18 cellular contexts compared by ENCODE assay signal in the genomic region with DNA sequence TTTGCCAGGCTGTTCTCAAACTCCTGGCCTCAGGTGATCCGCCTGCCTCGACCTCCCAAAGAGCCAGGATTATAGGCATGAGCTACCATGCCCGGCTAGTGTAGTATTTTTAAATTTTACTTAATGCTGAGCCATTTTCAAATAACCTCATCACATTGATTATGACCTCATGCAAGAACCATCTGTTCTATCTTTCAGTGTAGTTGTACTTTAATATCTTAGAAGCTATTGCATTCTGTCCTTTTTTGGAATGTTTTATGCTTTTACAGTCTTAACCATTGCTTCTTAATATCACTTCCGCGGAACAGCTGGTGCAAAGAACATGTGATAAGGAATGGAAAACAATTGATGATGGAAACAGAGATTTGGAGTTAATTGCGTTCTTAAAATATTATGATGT. TPM values are rescaled to one million over a fixed set of nuclear protein-coding genes. Genes with fewer than 3 reads are reported as not detected.
DNase-seq lines count a peak whose midpoint lies in the region; ATAC-seq, FAIRE-seq and TF ChIP-seq lines count a peak whose summit lies in the region.
"Had no signal": no experiment of that assay in that cellular context is flagged by ENCODE, and none has a peak within 500 bp of the region (broad histone marks: within the 10 kb centered on the region; RNA-seq: fewer than 3 reads in every experiment).

No MANE protein-coding gene starts in this region.

- H3K9me1 ChIP-seq in IMR-90 (ENCODE audit: insufficient read depth, low read length) = no peaks in the 10 kb centered on the region; the same call in 1 of the 2 replicates

- no peak for TF ChIP-seq EP300 in GM12878 (IDR thresholded peaks at IDR 0.05; ENCODE audit: borderline replicate concordance in 1 of 2, control insufficient read depth in 1 of 2, low read depth in 2 of 2, low read length in 2 of 2)
- no peak for TF ChIP-seq EP300 in transverse colon (IDR thresholded peaks at IDR 0.05; ENCODE audit: low read depth)

- H3K36me3 ChIP-seq in IMR-90 (ENCODE audit: control insufficient read depth, insufficient read depth, low read length) = no peaks in the 10 kb centered on the region; the same call in 1 of the 2 replicates
- H3K36me3 ChIP-seq in GM12878 (ENCODE audit: control insufficient read depth in 2 of 2, insufficient read depth in 2 of 2, low read length in 1 of 2) = peaks cover 0 to 6% of the 10 kb centered on the region in 2 experiments; a peak in 2 of 4 replicates
- no peaks in the 10 kb centered on the region for H3K36me3 ChIP-seq in mucosa of descending colon (ENCODE audit: low read depth)
- H3K36me3 ChIP-seq in transverse colon = no peaks in the 10 kb centered on the region

- no peaks in the 10 kb centered on the region for H3K27me3 ChIP-seq in IMR-90 (ENCODE audit: control insufficient read depth, insufficient read depth, low read length)
- H3K27me3 ChIP-seq in GM12878 (replicated peaks in 1 of 2; ENCODE audit: control insufficient read depth in 2 of 2, insufficient read depth in 2 of 2, low read length in 1 of 2) = no peaks in the 10 kb centered on the region
- H3K27me3 ChIP-seq in transverse colon = no peaks in the 10 kb centered on the region
- H3K27me3 ChIP-seq: heart right ventricle had no signal

- no peaks in the 10 kb centered on the region for H3K27me3 Mint-ChIP-seq in mesothelial cell of epicardium (ENCODE audit: low read depth)
- H3K27me3 Mint-ChIP-seq in natural killer cell treated with Interleukin-12 subunit alpha and Interleukin-12 subunit beta and Interleukin-15 and Interleukin-18, amount 100 ng/mL, for 72 hours = no peaks in the 10 kb centered on the region
- H3K27me3 Mint-ChIP-seq: activated naive CD4-positive, alpha-beta T cell treated with anti-CD3 and anti-CD28 coated beads, Interleukin-2, amount 50 U/mL, for 24 hours had no signal

- H2AFZ ChIP-seq in IMR-90 (replicated peaks; ENCODE audit: low read length, poor library complexity) (no peak overlapping the region), GM12878 (ENCODE audit: control insufficient read depth, low read depth, low read length) (no peak overlapping the region)

- H4K5ac ChIP-seq in IMR-90 (ENCODE audit: low read depth, low read length) = no peak overlapping the region

- H3K23ac ChIP-seq in IMR-90 (ENCODE audit: low read depth, low read length) = no peak overlapping the region

- no peaks in the 10 kb centered on the region for H3K36me3 Mint-ChIP-seq in mesothelial cell of epicardium
- peaks cover 6% of the 10 kb centered on the region for H3K36me3 Mint-ChIP-seq in natural killer cell treated with Interleukin-12 subunit alpha and Interleukin-12 subunit beta and Interleukin-15 and Interleukin-18, amount 100 ng/mL, for 72 hours
- H3K36me3 Mint-ChIP-seq: natural killer cell had no signal

- H3K27ac Mint-ChIP-seq in mesothelial cell of epicardium = peak overlapping the region; percentile 4
- H3K27ac Mint-ChIP-seq in natural killer cell treated with Interleukin-12 subunit alpha and Interleukin-12 subunit beta and Interleukin-15 and Interleukin-18, amount 100 ng/mL, for 72 hours = no peak overlapping the region
- H3K27ac Mint-ChIP-seq: activated naive CD4-positive, alpha-beta T cell treated with anti-CD3 and anti-CD28 coated beads, Interleukin-2, amount 50 U/mL, for 24 hours; CD14-positive monocyte; natural killer cell had no signal

- no peak overlapping the region for H2BK15ac ChIP-seq in IMR-90 (ENCODE audit: low read depth, low read length)

- H4K20me1 ChIP-seq in IMR-90 (ENCODE audit: insufficient read depth, low read length) = no peaks in the 10 kb centered on the region; the same call in 1 of the 2 replicates
- H4K20me1 ChIP-seq in GM12878 (ENCODE audit: control insufficient read depth, insufficient read depth) = no peaks in the 10 kb centered on the region

- peak; percentile 76 for DNase-seq in DMS 273 (lab: John Stamatoyannopoulos, UW; ENCODE audit: unreplicated experiment)
- peak; percentile 53 for DNase-seq in IMR-90
- no peak for DNase-seq in GM12878 (ENCODE audit: low read depth, low spot score)
- DNase-seq in mesothelial cell of epicardium (ENCODE audit: low spot score in 2 of 2, unreplicated experiment in 2 of 2) = no peak
- DNase-seq in mucosa of descending colon = no peak
- no peak for DNase-seq in natural killer cell treated with Interleukin-12 subunit alpha and Interleukin-12 subunit beta and Interleukin-15 and Interleukin-18, amount 100 ng/mL, for 72 hours (ENCODE audit: low spot score)
- no peak for DNase-seq in transverse colon
- DNase-seq: activated CD8-positive, alpha-beta memory T cell treated with anti-CD3 and anti-CD28 coated beads, Interleukin-2, amount 50 U/mL, for 48 hours; heart right ventricle; left cardiac atrium; natural killer cell; NCI-H1092 treated with DMSO at 0.1 percent for 48 hours; retina; stimulated activated CD4-positive, alpha-beta T cell treated with anti-CD3 and anti-CD28 coated beads, Interleukin-2, amount 100 ng/mL, for 24 hours had no signal

- H3K79me2 ChIP-seq in GM12878 (ENCODE audit: control insufficient read depth, insufficient read depth, low read length) = peaks cover 83% of the 10 kb centered on the region

- H3K9me3 ChIP-seq in IMR-90 (ENCODE audit: control insufficient read depth, insufficient read depth, low read length) (no peaks in the 10 kb centered on the region), GM12878 (replicated peaks; ENCODE audit: control insufficient read depth, insufficient read depth, low read length) (no peaks in the 10 kb centered on the region), mucosa of descending colon (no peaks in the 10 kb centered on the region), transverse colon (no peaks in the 10 kb centered on the region)
- H3K9me3 ChIP-seq: heart right ventricle had no signal

- H2AK9ac ChIP-seq in IMR-90 (replicated peaks; ENCODE audit: low read depth, low read length, poor library complexity) = no peak overlapping the region

- SMC1A ChIA-PET in GM12878 (lab: Charles Lee; ENCODE audit: uncharacterized antibody, unreplicated experiment) = interaction anchor here (0.8 to 6.1 kb wide), 12 partner anchors 9 to 110 kb away, joined by 3 to 60 read pairs (median 14); no protein-coding TSS in a partner anchor

- intact Hi-C loops in IMR-90 (cut with micrococcal nuclease) = no loop called here
- intact Hi-C loops in GM12878 (cut with micrococcal nuclease; ENCODE audit: unreplicated experiment) = loop anchor here (2.0 to 10.0 kb wide), 2 partner anchors 74 to 1102 kb away; no protein-coding TSS in a partner anchor
- intact Hi-C loops in mucosa of descending colon (cut with DNase I, micrococcal nuclease) = no loop called here
- intact Hi-C loops in transverse colon (cut with DNase I; ENCODE audit: low total_unique reads) = no loop called here

- BruUV-seq in IMR-90 (replicated peaks; lab: Mats Ljungman, UMichigan) = no TSS peak
- BruUV-seq in GM12878 (replicated peaks; lab: Mats Ljungman, UMichigan) = no TSS peak

- H3K27ac ChIP-seq in IMR-90 (ENCODE audit: insufficient read depth, low read length) (peak overlapping the region; percentile 39; the same call in 1 of the 2 replicates), GM12878 (ENCODE audit: control insufficient read depth, insufficient read depth) (no peak overlapping the region; the same call in 1 of the 2 replicates), transverse colon (peak overlapping the region in 2 of 4 donors; percentile 29 to 30)

- no peak overlapping the region for H3K4me2 ChIP-seq in IMR-90 (ENCODE audit: low read depth, low read length)
- no peak overlapping the region for H3K4me2 ChIP-seq in GM12878 (ENCODE audit: control insufficient read depth, insufficient read depth)

- H2BK20ac ChIP-seq in IMR-90 (ENCODE audit: low read depth, low read length) = no peak overlapping the region

- no peak overlapping the region for H3K14ac ChIP-seq in IMR-90 (replicated peaks; ENCODE audit: low read depth, low read length)

- no peak overlapping the region for H3K4ac ChIP-seq in IMR-90 (ENCODE audit: low read depth, low read length)

- no peak overlapping the region for H2AK5ac ChIP-seq in IMR-90 (ENCODE audit: low read depth, low read length)

- TF ChIP-seq POLR2A in IMR-90 (IDR thresholded peaks at IDR 0.05; ENCODE audit: low read depth, low read length) (no peak), GM12878 (IDR thresholded peaks at IDR 0.05; ENCODE audit: low read depth, low read length) (no peak), transverse colon (IDR thresholded peaks at IDR 0.05) (no peak)

- RAD21 ChIA-PET in GM12878 (lab: Charles Lee; ENCODE audit: unreplicated experiment) = interaction anchor here (0.7 to 5.4 kb wide), 14 partner anchors 16 to 424 kb away, joined by 3 to 49 read pairs (median 6); partner anchors contain the start of gene MSGN1

- H3K56ac ChIP-seq in IMR-90 (ENCODE audit: extremely low read depth, insufficient read depth, low read length) = no peak overlapping the region

- CTCF ChIA-PET in IMR-90 (lab: Yijun Ruan, JAX) = interaction anchor here (0.6 to 0.7 kb wide), 2 partner anchors 62 to 632 kb away, joined by 3 read pairs; no protein-coding TSS in a partner anchor
- CTCF ChIA-PET in GM12878 (lab: Yijun Ruan, JAX) = interaction anchor here (0.6 to 5.4 kb wide), 18 partner anchors 8 to 93 kb away, joined by 3 to 79 read pairs (median 6); no protein-coding TSS in a partner anchor

- H3K4me3 ChIP-seq in IMR-90 (ENCODE audit: insufficient read depth, low read depth, low read length) (no peak overlapping the region), GM12878 (peak overlapping the region; percentile 53; the same call in 1 of the 2 replicates), mucosa of descending colon (no peak overlapping the region), transverse colon (no peak overlapping the region)
- H3K4me3 ChIP-seq: heart right ventricle had no signal

- POLR2A ChIA-PET in IMR-90 (lab: Charles Lee; ENCODE audit: unreplicated experiment) (no interaction called here), GM12878 (lab: Charles Lee) (interaction anchor here (0.7 kb wide), 1 partner anchor 43 kb away, joined by 3 read pairs; no protein-coding TSS in a partner anchor)

- peaks cover 30% of the 10 kb centered on the region for H3K4me1 Mint-ChIP-seq in mesothelial cell of epicardium
- peaks cover 20 to 32% of the 10 kb centered on the region in 2 donors for H3K4me1 Mint-ChIP-seq in natural killer cell treated with Interleukin-12 subunit alpha and Interleukin-12 subunit beta and Interleukin-15 and Interleukin-18, amount 100 ng/mL, for 72 hours (ENCODE audit: low read depth in 2 of 2)

- H3K79me1 ChIP-seq in IMR-90 (ENCODE audit: low read depth in 1 of 2, low read length in 2 of 2) = peaks cover 15 to 16% of the 10 kb centered on the region in 2 experiments

- 0 out of 2 replicates have a peak overlapping the region, but pooled peaks have one; percentile 23 for H3K9ac ChIP-seq in IMR-90 (ENCODE audit: low read depth, low read length)
- no peak overlapping the region; the same call in 1 of the 2 replicates for H3K9ac ChIP-seq in GM12878 (ENCODE audit: control insufficient read depth, insufficient read depth, low read length)

- no peak overlapping the region for H2BK5ac ChIP-seq in IMR-90 (ENCODE audit: low read depth, low read length, poor library complexity, severe bottlenecking)

- TF ChIP-seq CTCF in IMR-90 (conservative IDR thresholded peaks at IDR 0.05; ENCODE audit: low read depth, low read length) = no peak
- TF ChIP-seq CTCF in GM12878 (IDR thresholded peaks at IDR 0.05 in 2 of 3, conservative IDR thresholded peaks at IDR 0.05 in 1 of 3; ENCODE audit: control insufficient read depth in 2 of 3, extremely low read depth in 1 of 3, insufficient read depth in 1 of 3, low read depth in 3 of 3, low read length in 3 of 3) = no peak
- no peak for TF ChIP-seq CTCF in mesothelial cell of epicardium (IDR thresholded peaks at IDR 0.05; ENCODE audit: unreplicated experiment)
- no peak for TF ChIP-seq CTCF in mucosa of descending colon (IDR thresholded peaks at IDR 0.05)
- no peak for TF ChIP-seq CTCF in transverse colon (IDR thresholded peaks at IDR 0.05)

- WGBS in IMR-90 (ENCODE audit: extremely low coverage in 2 of 2, insufficient read length in 1 of 2), 2 experiments = no CpG with 5 or more reads among the region's 6 CpGs
- WGBS in GM12878 (ENCODE audit: insufficient coverage, insufficient replicate concordance, low lambda C conversion rate, missing lambda C conversion rate) = 66% methylated on average over 6 of the region's 6 CpGs
- WGBS in transverse colon (ENCODE audit: low coverage in 1 of 2), 2 donors = 63 to 70% methylated on average over 6 of the region's 6 CpGs

- no peaks in the 10 kb centered on the region for H3K4me1 ChIP-seq in IMR-90 (ENCODE audit: control insufficient read depth, insufficient read depth, low read length)
- H3K4me1 ChIP-seq in GM12878 (ENCODE audit: control insufficient read depth, insufficient read depth, low read length) = 0 out of 2 replicates have a peak, but pooled peaks cover 3% of the 10 kb centered on the region
- H3K4me1 ChIP-seq in mucosa of descending colon (ENCODE audit: low read depth) = peaks cover 42% of the 10 kb centered on the region
- peaks cover 5 to 49% (median 22%) of the 10 kb centered on the region in 4 donors for H3K4me1 ChIP-seq in transverse colon

- dilution Hi-C loops in IMR-90 (cut with HindIII; ENCODE audit: low sequenced_read_pairs, unreplicated experiment) = no loop called here

- no peak overlapping the region for H3K18ac ChIP-seq in IMR-90 (ENCODE audit: low read depth, low read length)

- H3K9me3 Mint-ChIP-seq in mesothelial cell of epicardium = no peaks in the 10 kb centered on the region
- H3K9me3 Mint-ChIP-seq in natural killer cell treated with Interleukin-12 subunit alpha and Interleukin-12 subunit beta and Interleukin-15 and Interleukin-18, amount 100 ng/mL, for 72 hours = no peaks in the 10 kb centered on the region
- H3K9me3 Mint-ChIP-seq: activated naive CD4-positive, alpha-beta T cell treated with anti-CD3 and anti-CD28 coated beads, Interleukin-2, amount 50 U/mL, for 24 hours; CD14-positive monocyte; natural killer cell had no signal

- in situ Hi-C loops in IMR-90 (cut with MboI; ENCODE audit: low sequenced_read_pairs) = no loop called here
- in situ Hi-C loops in GM12878 (cut with MboI) = no loop called here
- in situ Hi-C loops in transverse colon (cut with MboI; ENCODE audit: low pct_ligation_motif_present in 1 of 4, low pct_unique_long_range_greater_than_20kb in 1 of 4, low sequenced_read_pairs in 3 of 4) = no loop called here

- no peak for FAIRE-seq in GM12878 (lab: Jason Lieb, UNC)

- H4K91ac ChIP-seq in IMR-90 (ENCODE audit: insufficient read depth, low read depth, low read length) = no peak overlapping the region

- no peak for TF ChIP-seq RAD21 in IMR-90 (IDR thresholded peaks at IDR 0.05; ENCODE audit: low read length)
- no peak for TF ChIP-seq RAD21 in GM12878 (IDR thresholded peaks at IDR 0.05; ENCODE audit: insufficient read depth, low read depth, low read length)

- no peak overlapping the region for H4K8ac ChIP-seq in IMR-90 (ENCODE audit: low read depth in 2 of 2, low read length in 2 of 2)

- H2BK120ac ChIP-seq in IMR-90 (ENCODE audit: low read depth, low read length) = no peak overlapping the region

- no peak overlapping the region for H3K4me3 Mint-ChIP-seq in mesothelial cell of epicardium
- no peak overlapping the region for H3K4me3 Mint-ChIP-seq in natural killer cell treated with Interleukin-12 subunit alpha and Interleukin-12 subunit beta and Interleukin-15 and Interleukin-18, amount 100 ng/mL, for 72 hours
- H3K4me3 Mint-ChIP-seq: activated naive CD4-positive, alpha-beta T cell treated with anti-CD3 and anti-CD28 coated beads, Interleukin-2, amount 50 U/mL, for 24 hours; CD14-positive monocyte; natural killer cell had no signal

- ATAC-seq in IMR-90 (ENCODE audit: low read depth) = no peak
- ATAC-seq in GM12878 = no peak
- ATAC-seq in HG03521 (IDR thresholded peaks at IDR 0.05; ENCODE audit: unreplicated experiment) = no peak
- no peak for ATAC-seq in mucosa of descending colon
- no peak for ATAC-seq in natural killer cell treated with Interleukin-12 subunit alpha and Interleukin-12 subunit beta and Interleukin-15 and Interleukin-18, amount 100 ng/mL, for 72 hours
- ATAC-seq: heart right ventricle, left cardiac atrium, natural killer cell had no signal

RNA-seq across cellular contexts. Expression of gene GEN1, which starts 2.7 kb away (rescaled TPM):
- total RNA-seq in IMR-90 (2012; rRNA removed) (7.9 and 18.1 TPM in 2 replicates), GM12878 (2014; rRNA removed) (41.3 and 45.7 TPM in 2 replicates), GM12878 (2014; rRNA removed; fragmentation: Illumina TruSeq; extraction: Trizol) (49.6 and 49.9 TPM in 2 replicates), GM12878 (2021) (39.4 and 39.5 TPM in 2 replicates), mesothelial cell of epicardium (17.0 to 19.6 TPM (median 17.8 TPM) in 3 replicates), mucosa of descending colon (10 to 100 TPM; 12.9 to 31.4 (median 20.1) TPM), transverse colon (100 to 1,000 TPM in 1 of 4 donors, 10 to 100 TPM in 3; 36.4 to 110 (median 63.7) TPM)
- polyA plus RNA-seq in IMR-90 (2012; rRNA removed) (4.4 and 8.3 TPM in 2 replicates), GM12878 (2011; rRNA removed) (46.3 and 89.4 TPM in 2 replicates), GM12878 (2014; fragmentation: Illumina TruSeq; extraction: Trizol) (45.3 and 60.1 TPM in 2 replicates), GM12878 (2014; fragmentation: Nextera tagmentation; extraction: Ambion mirVana) (1 to 10 TPM; 6.0 to 9.4 TPM), GM12878 (2014; rRNA removed) (27.2 and 31.5 TPM in 2 replicates), GM12878 (2016; fragmentation: Nextera tagmentation; extraction: Ambion mirVana) (10 to 100 TPM; 27.9 to 32.5 TPM)
- polyA plus RNA-seq in IMR-90 (2012; cell fraction: cytosol; rRNA removed) = 0.24 and 0.37 TPM in 2 replicates
- 6.6 and 25.3 TPM in 2 replicates for polyA plus RNA-seq in IMR-90 (2012; cell fraction: nucleus; rRNA removed; ENCODE audit: low replicate concordance)
- total RNA-seq in GM12878 (2013; cell fraction: nucleolus; rRNA removed) = 142 and 149 TPM in 2 replicates
- polyA plus RNA-seq in GM12878 (2011; ENCODE audit: low read depth) = 7.7 TPM
- polyA plus RNA-seq in GM12878 (2011; cell fraction: cytosol; rRNA removed) = 16.7 TPM in 2 replicates
- 94.3 and 114 TPM in 2 replicates for polyA plus RNA-seq in GM12878 (2011; cell fraction: nucleus; rRNA removed)
- 12.0 and 12.4 TPM in 2 replicates for polyA plus RNA-seq in GM12878 (2012)
- 51.1 and 72.2 TPM in 2 replicates for polyA minus RNA-seq in GM12878 (2011; rRNA and poly(A)+ RNA removed)
- polyA minus RNA-seq in GM12878 (2011; cell fraction: cytosol; rRNA and poly(A)+ RNA removed) = 15.4 and 24.5 TPM in 2 replicates
- polyA minus RNA-seq in GM12878 (2011; cell fraction: nucleus; rRNA and poly(A)+ RNA removed) = 114 and 186 TPM in 2 replicates
- 10 to 100 TPM; 31.0 to 51.2 TPM for total RNA-seq in natural killer cell treated with Interleukin-12 subunit alpha and Interleukin-12 subunit beta and Interleukin-15 and Interleukin-18, amount 100 ng/mL, for 72 hours

RNA-seq across cellular contexts. Expression of gene SMC6, which starts 3.0 kb away (rescaled TPM):
- total RNA-seq in IMR-90 (2012; rRNA removed) = 10.4 and 18.3 TPM in 2 replicates
- 5.2 and 6.5 TPM in 2 replicates for polyA plus RNA-seq in IMR-90 (2012; rRNA removed)
- 0.58 and 0.68 TPM in 2 replicates for polyA plus RNA-seq in IMR-90 (2012; cell fraction: cytosol; rRNA removed)
- polyA plus RNA-seq in IMR-90 (2012; cell fraction: nucleus; rRNA removed; ENCODE audit: low replicate concordance) = 1.5 and 12.9 TPM in 2 replicates
- total RNA-seq in GM12878 (2013; cell fraction: nucleolus; rRNA removed) = 156 and 158 TPM in 2 replicates
- total RNA-seq in GM12878 (2014; rRNA removed) = 36.1 and 48.3 TPM in 2 replicates
- 63.8 and 64.4 TPM in 2 replicates for total RNA-seq in GM12878 (2014; rRNA removed; fragmentation: Illumina TruSeq; extraction: Trizol)
- total RNA-seq in GM12878 (2021) = 40.3 and 41.5 TPM in 2 replicates
- polyA plus RNA-seq in GM12878 (2011; ENCODE audit: low read depth) = 7.1 TPM
- polyA plus RNA-seq in GM12878 (2011; rRNA removed) = 32.5 and 54.9 TPM in 2 replicates
- polyA plus RNA-seq in GM12878 (2011; cell fraction: cytosol; rRNA removed) = 7.9 and 8.3 TPM in 2 replicates
- 31.6 and 34.1 TPM in 2 replicates for polyA plus RNA-seq in GM12878 (2011; cell fraction: nucleus; rRNA removed)
- polyA plus RNA-seq in GM12878 (2012) = 11.0 and 16.3 TPM in 2 replicates
- 49.3 and 64.3 TPM in 2 replicates for polyA plus RNA-seq in GM12878 (2014; fragmentation: Illumina TruSeq; extraction: Trizol)
- polyA plus RNA-seq in GM12878 (2014; fragmentation: Nextera tagmentation; extraction: Ambion mirVana) = 10 to 100 TPM; 12.8 to 18.9 TPM
- polyA plus RNA-seq in GM12878 (2014; rRNA removed) = 26.2 and 32.0 TPM in 2 replicates
- polyA plus RNA-seq in GM12878 (2016; fragmentation: Nextera tagmentation; extraction: Ambion mirVana) = 10 to 100 TPM; 45.5 to 55.3 TPM
- polyA minus RNA-seq in GM12878 (2011; rRNA and poly(A)+ RNA removed) = 24.8 and 35.4 TPM in 2 replicates
- 7.2 and 12.1 TPM in 2 replicates for polyA minus RNA-seq in GM12878 (2011; cell fraction: cytosol; rRNA and poly(A)+ RNA removed)
- 28.9 and 43.6 TPM in 2 replicates for polyA minus RNA-seq in GM12878 (2011; cell fraction: nucleus; rRNA and poly(A)+ RNA removed)
- 21.5 to 24.7 TPM (median 22.2 TPM) in 3 replicates for total RNA-seq in mesothelial cell of epicardium
- 10 to 100 TPM; 18.1 to 24.8 (median 22.9) TPM for total RNA-seq in mucosa of descending colon
- total RNA-seq in natural killer cell treated with Interleukin-12 subunit alpha and Interleukin-12 subunit beta and Interleukin-15 and Interleukin-18, amount 100 ng/mL, for 72 hours = 10 to 100 TPM; 19.9 to 30.4 TPM
- total RNA-seq in transverse colon = 10 to 100 TPM; 15.7 to 49.1 (median 36.2) TPM

RNA-seq across cellular contexts. Expression of gene MSGN1, which starts 59.6 kb away (rescaled TPM):
- total RNA-seq in IMR-90 (2012; rRNA removed) = not detected in 2 replicates
- polyA plus RNA-seq in IMR-90 (2012; rRNA removed) = not detected in 2 replicates
- not detected in 2 replicates for polyA plus RNA-seq in IMR-90 (2012; cell fraction: cytosol; rRNA removed)
- polyA plus RNA-seq in IMR-90 (2012; cell fraction: nucleus; rRNA removed; ENCODE audit: low replicate concordance) = not detected in 2 replicates
- not detected in 2 replicates for total RNA-seq in GM12878 (2013; cell fraction: nucleolus; rRNA removed)
- not detected in 2 replicates for total RNA-seq in GM12878 (2014; rRNA removed)
- total RNA-seq in GM12878 (2014; rRNA removed; fragmentation: Illumina TruSeq; extraction: Trizol) = 0.27 and 0.32 TPM in 2 replicates
- not detected in 2 replicates for total RNA-seq in GM12878 (2021)
- polyA plus RNA-seq in GM12878 (2011; ENCODE audit: low read depth) = not detected
- polyA plus RNA-seq in GM12878 (2011; rRNA removed) = not detected in 2 replicates
- polyA plus RNA-seq in GM12878 (2011; cell fraction: cytosol; rRNA removed) = 0.30 TPM in 1 of 2 replicates, not detected in the other
- polyA plus RNA-seq in GM12878 (2011; cell fraction: nucleus; rRNA removed) = 0.31 and 0.48 TPM in 2 replicates
- polyA plus RNA-seq in GM12878 (2012) = not detected in 2 replicates
- polyA plus RNA-seq in GM12878 (2014; fragmentation: Illumina TruSeq; extraction: Trizol) = not detected in 2 replicates
- not detected for polyA plus RNA-seq in GM12878 (2014; fragmentation: Nextera tagmentation; extraction: Ambion mirVana)
- polyA plus RNA-seq in GM12878 (2014; rRNA removed) = not detected in 2 replicates
- not detected for polyA plus RNA-seq in GM12878 (2016; fragmentation: Nextera tagmentation; extraction: Ambion mirVana)
- polyA minus RNA-seq in GM12878 (2011; rRNA and poly(A)+ RNA removed) = 0.46 TPM in 1 of 2 replicates, not detected in the other
- not detected in 2 replicates for polyA minus RNA-seq in GM12878 (2011; cell fraction: cytosol; rRNA and poly(A)+ RNA removed)
- polyA minus RNA-seq in GM12878 (2011; cell fraction: nucleus; rRNA and poly(A)+ RNA removed) = 1.1 TPM in 1 of 2 replicates, not detected in the other
- not detected in 3 replicates for total RNA-seq in mesothelial cell of epicardium
- not detected for total RNA-seq in mucosa of descending colon
- total RNA-seq in natural killer cell treated with Interleukin-12 subunit alpha and Interleukin-12 subunit beta and Interleukin-15 and Interleukin-18, amount 100 ng/mL, for 72 hours = not detected
- total RNA-seq in transverse colon = 1 to 10 TPM in 1 of 4 donors, not detected in 3; 1.3 TPM
- total RNA-seq: cerebellum, heart right ventricle, left cardiac atrium, natural killer cell had no signal
- polyA plus RNA-seq: CD14-positive monocyte, heart right ventricle had no signal

Comparison
In these comparisons a context has a peak if more than half of its experiments do, and no peak if none do; other contexts are left out.
1. DNase-seq: peak in DMS 273 (single experiment) and IMR-90 (single experiment); none in GM12878 (single experiment), mesothelial cell of epicardium (0 of 2), mucosa of descending colon (0 of 3), natural killer cell treated with Interleukin-12 subunit alpha and Interleukin-12 subunit beta and Interleukin-15 and Interleukin-18, amount 100 ng/mL, for 72 hours (single experiment) and transverse colon (single experiment).